In the genomic region with DNA sequence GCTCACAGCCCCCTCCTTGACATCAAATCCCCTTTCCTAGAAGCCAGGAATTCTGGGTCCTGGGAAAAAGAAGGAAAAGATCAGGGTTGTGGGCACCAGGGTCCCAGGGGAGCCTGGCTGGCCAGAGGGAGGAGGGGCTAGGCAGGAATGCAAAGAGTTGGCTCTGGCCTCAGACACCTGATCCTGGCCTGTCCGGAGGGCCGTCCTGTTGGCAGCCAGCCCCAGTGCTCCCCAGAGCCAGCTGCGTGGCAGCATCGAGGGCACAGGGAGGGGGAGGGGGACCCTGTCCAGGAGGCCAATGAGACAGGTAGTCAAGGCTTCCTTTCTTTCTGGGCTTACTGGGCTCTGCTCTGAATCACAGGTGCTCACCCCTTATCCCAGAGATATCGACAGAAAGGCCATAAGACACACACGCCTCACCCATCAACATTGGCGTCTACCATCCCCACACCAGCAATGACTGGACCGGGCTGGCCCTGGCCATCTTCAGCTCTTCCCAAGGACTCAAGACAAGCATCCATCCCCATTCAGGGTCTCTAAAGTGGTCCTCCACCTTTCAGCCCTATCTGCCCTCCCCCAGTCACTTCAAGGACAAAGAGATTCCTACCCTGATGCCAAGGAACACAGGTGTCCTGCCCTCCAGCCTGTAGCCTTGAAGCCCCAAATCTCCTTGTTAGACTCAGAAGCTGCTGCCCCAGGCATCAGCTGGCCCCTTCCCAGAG, we compare ENCODE assay signal across 12 cellular contexts. TPM values are rescaled to one million over a fixed set of nuclear protein-coding genes. Genes with fewer than 3 reads are reported as not detected.
DNase-seq lines count a peak whose midpoint lies in the region; ATAC-seq and TF ChIP-seq lines count a peak whose summit lies in the region.
"Had no signal": no experiment of that assay in that cellular context is flagged by ENCODE, and none has a peak within 500 bp of the region (broad histone marks: within the 10 kb centered on the region; RNA-seq: fewer than 3 reads in every experiment).

No MANE protein-coding gene starts in this region.

- peaks cover 20% of the 10 kb centered on the region for H3K27me3 ChIP-seq in hepatocyte

- H3K27ac Mint-ChIP-seq in stimulated activated effector memory CD8-positive, alpha-beta T cell treated with anti-CD3 and anti-CD28 coated beads, Interleukin-12 subunit alpha, Interleukin-12 subunit beta, amount 100 ng/mL, for 72 hours = peak overlapping the region; percentile 4
- H3K27ac Mint-ChIP-seq: stimulated activated naive CD8-positive, alpha-beta T cell treated with anti-CD3 and anti-CD28 coated beads, Interleukin-15, Interleukin-2, amounts not matched to agents 100 ng/mL and 50 ng/mL, for 24 hours had no signal

- H3K9me3 Mint-ChIP-seq in activated T-cell treated with anti-CD3 and anti-CD28 coated beads, Interleukin-2, amount 50 U/mL, for 4 hours = no peaks in the 10 kb centered on the region
- H3K9me3 Mint-ChIP-seq in stimulated activated effector memory CD8-positive, alpha-beta T cell treated with anti-CD3 and anti-CD28 coated beads, Interleukin-12 subunit alpha, Interleukin-12 subunit beta, amount 100 ng/mL, for 72 hours = no peaks in the 10 kb centered on the region
- H3K9me3 Mint-ChIP-seq: stimulated activated naive CD8-positive, alpha-beta T cell treated with anti-CD3 and anti-CD28 coated beads, Interleukin-15, Interleukin-2, amounts not matched to agents 100 ng/mL and 50 ng/mL, for 24 hours had no signal

- peak overlapping the region; percentile 93 for H3K4me2 ChIP-seq in hepatocyte
- H3K4me2 ChIP-seq: A549 had no signal

- peaks cover 2% of the 10 kb centered on the region for H3K79me2 ChIP-seq in hepatocyte

- no peak for TF ChIP-seq CTCF in hepatocyte (IDR thresholded peaks at IDR 0.05; ENCODE audit: poor library complexity)

- ATAC-seq in activated T-cell treated with anti-CD3 and anti-CD28 coated beads, Interleukin-2, amount 50 U/mL, for 4 hours = no peak
- ATAC-seq in stimulated activated effector memory CD8-positive, alpha-beta T cell treated with anti-CD3 and anti-CD28 coated beads, Interleukin-12 subunit alpha, Interleukin-12 subunit beta, amount 100 ng/mL, for 72 hours = no peak

- no peaks in the 10 kb centered on the region for H3K9me2 ChIP-seq in hepatocyte (replicated peaks; ENCODE audit: insufficient read depth)

- H3K27me3 Mint-ChIP-seq in activated T-cell treated with anti-CD3 and anti-CD28 coated beads, Interleukin-2, amount 50 U/mL, for 4 hours (ENCODE audit: low read depth) = peaks cover 31% of the 10 kb centered on the region

- no peaks in the 10 kb centered on the region for H4K20me1 ChIP-seq in hepatocyte (ENCODE audit: insufficient read depth, poor library complexity, severe bottlenecking)

- peaks cover 20% of the 10 kb centered on the region for H3K36me3 Mint-ChIP-seq in activated T-cell treated with anti-CD3 and anti-CD28 coated beads, Interleukin-2, amount 50 U/mL, for 4 hours (ENCODE audit: insufficient read depth)
- peaks cover 32% of the 10 kb centered on the region for H3K36me3 Mint-ChIP-seq in stimulated activated effector memory CD8-positive, alpha-beta T cell treated with anti-CD3 and anti-CD28 coated beads, Interleukin-12 subunit alpha, Interleukin-12 subunit beta, amount 100 ng/mL, for 72 hours

- no peaks in the 10 kb centered on the region for H3K9me3 ChIP-seq in hepatocyte (ENCODE audit: low read depth)
- H3K9me3 ChIP-seq: A549 had no signal

- DNase-seq in activated T-cell treated with anti-CD3 and anti-CD28 coated beads, Interleukin-2, amount 50 U/mL, for 4 hours = no peak
- no peak for DNase-seq in activated T-cell treated with anti-CD3 and anti-CD28 coated beads for 4 hours
- no peak for DNase-seq in hepatocyte (ENCODE audit: low spot score)
- no peak for DNase-seq in stimulated activated effector memory CD8-positive, alpha-beta T cell treated with anti-CD3 and anti-CD28 coated beads, Interleukin-12 subunit alpha, Interleukin-12 subunit beta, amount 100 ng/mL, for 72 hours (ENCODE audit: low spot score in 2 of 2)
- no peak for DNase-seq in stimulated activated naive CD4-positive, alpha-beta T cell (lab: John Stamatoyannopoulos, UW)
- DNase-seq in HuH-7.5 (ENCODE audit: low spot score) = no peak
- DNase-seq: activated CD4-positive, alpha-beta T cell treated with anti-CD3 and anti-CD28 coated beads for 48 hours; NCI-H1436; stimulated activated CD4-positive, alpha-beta T cell treated with anti-CD3 and anti-CD28 coated beads, Interleukin-1b, Interleukin-23, amount 100 ng/mL, for 48 hours had no signal

- no peak overlapping the region for H2AFZ ChIP-seq in hepatocyte

- WGBS in hepatocyte (ENCODE audit: low lambda C conversion rate, missing lambda C conversion rate) = 69% methylated on average over 8 of the region's 8 CpGs

- H3K4me3 ChIP-seq in hepatocyte = no peak overlapping the region
- H3K4me3 ChIP-seq: A549 had no signal

- peaks cover 15% of the 10 kb centered on the region for H3K4me1 Mint-ChIP-seq in activated T-cell treated with anti-CD3 and anti-CD28 coated beads, Interleukin-2, amount 50 U/mL, for 4 hours (ENCODE audit: low read depth)
- peaks cover 26% of the 10 kb centered on the region for H3K4me1 Mint-ChIP-seq in stimulated activated effector memory CD8-positive, alpha-beta T cell treated with anti-CD3 and anti-CD28 coated beads, Interleukin-12 subunit alpha, Interleukin-12 subunit beta, amount 100 ng/mL, for 72 hours

- H3K4me3 Mint-ChIP-seq in activated T-cell treated with anti-CD3 and anti-CD28 coated beads, Interleukin-2, amount 50 U/mL, for 4 hours = peak overlapping the region; percentile 34
- peak overlapping the region; percentile 54 for H3K4me3 Mint-ChIP-seq in stimulated activated effector memory CD8-positive, alpha-beta T cell treated with anti-CD3 and anti-CD28 coated beads, Interleukin-12 subunit alpha, Interleukin-12 subunit beta, amount 100 ng/mL, for 72 hours
- H3K4me3 Mint-ChIP-seq: stimulated activated naive CD8-positive, alpha-beta T cell treated with anti-CD3 and anti-CD28 coated beads, Interleukin-15, Interleukin-2, amounts not matched to agents 100 ng/mL and 50 ng/mL, for 24 hours had no signal

- no peaks in the 10 kb centered on the region for H3K36me3 ChIP-seq in hepatocyte (replicated peaks; ENCODE audit: insufficient read depth, low read depth)

- peaks cover 13% of the 10 kb centered on the region for H3K4me1 ChIP-seq in hepatocyte (ENCODE audit: insufficient read depth)
- H3K4me1 ChIP-seq: A549 had no signal

- no peak overlapping the region for H3K27ac ChIP-seq in hepatocyte
- H3K27ac ChIP-seq: A549, HL-60 had no signal

RNA-seq across cellular contexts. Expression of a gene that starts 0.7 kb away (rescaled TPM):
- total RNA-seq in activated T-cell treated with anti-CD3 and anti-CD28 coated beads, Interleukin-2, amount 50 U/mL, for 4 hours = under 1 TPM; 0.48 to 0.98 (median 0.60) TPM
- 2.5 and 3.0 TPM in 2 replicates for total RNA-seq in hepatocyte
- polyA plus RNA-seq in hepatocyte = 4.2 and 4.7 TPM in 2 replicates

RNA-seq across cellular contexts. Expression of a gene that starts 8.9 kb away (rescaled TPM):
- 10 to 100 TPM; 55.2 to 62.3 (median 60.8) TPM for total RNA-seq in activated T-cell treated with anti-CD3 and anti-CD28 coated beads, Interleukin-2, amount 50 U/mL, for 4 hours
- total RNA-seq in hepatocyte = 14.2 and 17.0 TPM in 2 replicates
- polyA plus RNA-seq in hepatocyte = 24.6 and 29.8 TPM in 2 replicates

RNA-seq across cellular contexts. Expression of a gene that starts 9.1 kb away (rescaled TPM):
- total RNA-seq in activated T-cell treated with anti-CD3 and anti-CD28 coated beads, Interleukin-2, amount 50 U/mL, for 4 hours = 10 to 100 TPM; 68.7 to 78.3 (median 72.1) TPM
- total RNA-seq in hepatocyte = 118 and 130 TPM in 2 replicates
- polyA plus RNA-seq in hepatocyte = 46.4 and 55.0 TPM in 2 replicates

RNA-seq across cellular contexts. Expression of a gene that starts 12.9 kb away (rescaled TPM):
- total RNA-seq in activated T-cell treated with anti-CD3 and anti-CD28 coated beads, Interleukin-2, amount 50 U/mL, for 4 hours = 10 to 100 TPM; 11.7 to 20.1 (median 19.4) TPM
- total RNA-seq in hepatocyte = 6.0 and 7.8 TPM in 2 replicates
- polyA plus RNA-seq in hepatocyte = 11.1 and 12.9 TPM in 2 replicates

RNA-seq across cellular contexts. Expression of a gene that starts 16.8 kb away (rescaled TPM):
- total RNA-seq in activated T-cell treated with anti-CD3 and anti-CD28 coated beads, Interleukin-2, amount 50 U/mL, for 4 hours = 10 to 100 TPM; 64.7 to 66.5 (median 66.3) TPM
- 25.0 and 25.6 TPM in 2 replicates for total RNA-seq in hepatocyte
- 32.3 and 32.5 TPM in 2 replicates for polyA plus RNA-seq in hepatocyte
